Comparison of ENCODE assay signal across 15 cellular contexts in the genomic region with DNA sequence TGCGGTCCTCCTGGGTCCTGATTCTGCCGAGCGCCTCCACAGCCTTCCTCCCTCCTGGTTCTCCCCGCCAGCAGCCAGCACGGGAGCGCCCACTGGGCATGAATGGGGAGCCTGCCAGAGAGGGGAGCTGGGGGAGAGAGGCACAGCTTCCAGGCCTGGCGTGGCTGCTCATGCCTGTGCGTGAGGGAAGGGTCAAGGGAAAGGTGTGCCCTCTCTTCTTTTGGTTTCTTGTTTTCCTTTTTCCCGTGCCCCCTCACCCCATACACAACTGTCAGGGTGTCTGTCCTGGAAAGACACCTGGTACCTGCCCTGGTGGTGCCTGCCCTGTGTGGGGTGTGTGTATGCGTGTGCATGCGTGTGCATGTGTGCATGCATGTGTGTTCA. TPM values are rescaled to one million over a fixed set of nuclear protein-coding genes. Genes with fewer than 3 reads are reported as not detected.
DNase-seq lines count a peak whose midpoint lies in the region; ATAC-seq, FAIRE-seq and TF ChIP-seq lines count a peak whose summit lies in the region.
"Had no signal": no experiment of that assay in that cellular context is flagged by ENCODE, and none has a peak within 500 bp of the region (broad histone marks: within the 10 kb centered on the region; RNA-seq: fewer than 3 reads in every experiment).

No MANE protein-coding gene starts in this region.

- TF ChIP-seq POLR2A in GM12878 (IDR thresholded peaks at IDR 0.05; ENCODE audit: low read depth, low read length) (no peak), tibial nerve (IDR thresholded peaks at IDR 0.05) (no peak), adrenal gland (IDR thresholded peaks at IDR 0.05) (no peak)

- POLR2A ChIA-PET in GM12878 (lab: Charles Lee), result interaction anchor here (0.7 to 1.5 kb wide), 5 partner anchors 12 to 46 kb away, joined by 3 to 4 read pairs (median 3); no protein-coding TSS in a partner anchor

- H3K79me2 ChIP-seq in GM12878 (ENCODE audit: control insufficient read depth, insufficient read depth, low read length), result no peaks in the 10 kb centered on the region

- WGBS in GM12878 (ENCODE audit: insufficient coverage, insufficient replicate concordance, low lambda C conversion rate, missing lambda C conversion rate), result 22% methylated on average over 11 of the region's 11 CpGs
- WGBS in tibial nerve, 2 donors, result 43 to 58% methylated on average over 11 of the region's 11 CpGs
- 44 to 55% (median 48%) methylated on average over 4 to 11 of the region's 11 CpGs for WGBS in adrenal gland, 4 donors

- RAD21 ChIA-PET in GM12878 (lab: Charles Lee; ENCODE audit: unreplicated experiment), result interaction anchor here (0.7 to 9.9 kb wide), 22 partner anchors 8 to 517 kb away, joined by 3 to 144 read pairs (median 4); a partner anchor contains a TSS

- H3K4me1 ChIP-seq in BLaER1 treated with 17β-estradiol and CSF1 and Interleukin-3, amounts not matched to agents 10 nM and 100 nM, result peaks cover 19 to 33% (median 26%) of the 10 kb centered on the region in 10 experiments
- H3K4me1 ChIP-seq in HUES6 (ENCODE audit: control insufficient read depth, insufficient read depth, low read length) (peaks cover 16% of the 10 kb centered on the region), GM12878 (ENCODE audit: control insufficient read depth, insufficient read depth, low read length) (peaks cover 18% of the 10 kb centered on the region), neuron (ENCODE audit: insufficient read depth, low read length) (peaks cover 2% of the 10 kb centered on the region), tibial nerve (peaks cover 0 to 20% (median 16%) of the 10 kb centered on the region in 4 donors), adrenal gland (replicated peaks in 1 of 2) (peaks cover 3 to 9% of the 10 kb centered on the region in 2 donors)

- intact Hi-C loops in GM12878 (cut with micrococcal nuclease; ENCODE audit: unreplicated experiment) (loop anchor here (1.0 kb wide), 3 partner anchors 40 to 103 kb away; no protein-coding TSS in a partner anchor), adrenal gland (cut with DNase I) (loop anchor here (2.0 to 10.0 kb wide), 5 partner anchors 38 to 375 kb away; a partner anchor contains a TSS)

- SMC1A ChIA-PET in GM12878 (lab: Charles Lee; ENCODE audit: uncharacterized antibody, unreplicated experiment), result interaction anchor here (0.6 to 8.1 kb wide), 27 partner anchors 9 to 264 kb away, joined by 3 to 123 read pairs (median 4); no protein-coding TSS in a partner anchor

- no TSS peak for BruUV-seq in GM12878 (replicated peaks; lab: Mats Ljungman, UMichigan)

- H2AFZ ChIP-seq in GM12878 (ENCODE audit: control insufficient read depth, low read depth, low read length) (peak overlapping the region; percentile 89), neuron (ENCODE audit: low read depth, low read length) (peak overlapping the region; percentile 16)

- DNase-seq in GM12878 (ENCODE audit: low read depth, low spot score), result no peak
- no peak for DNase-seq in tibial nerve (ENCODE audit: low spot score in 2 of 2)
- DNase-seq in activated CD4-positive, alpha-beta T cell treated with anti-CD3 and anti-CD28 coated beads for 1 hour, result no peak
- no peak for DNase-seq in adrenal gland
- DNase-seq: NCI-H524 treated with DMSO at 0.1 percent for 48 hours had no signal

- in situ Hi-C loops in GM12878 (cut with MboI), result loop anchor here (5.0 kb wide), 2 partner anchors 38 to 103 kb away; no protein-coding TSS in a partner anchor

- no peak overlapping the region; a peak in 1 of 22 replicates for H3K27ac ChIP-seq in BLaER1 treated with 17β-estradiol and CSF1 and Interleukin-3, amounts not matched to agents 10 nM and 100 nM
- no peak overlapping the region for H3K27ac ChIP-seq in HUES6 (ENCODE audit: low read depth, low read length)
- H3K27ac ChIP-seq in GM12878 (ENCODE audit: control insufficient read depth, insufficient read depth), result no peak overlapping the region
- H3K27ac ChIP-seq in tibial nerve, result no peak overlapping the region
- no peak overlapping the region for H3K27ac ChIP-seq in adrenal gland

- TF ChIP-seq EP300 in GM12878 (IDR thresholded peaks at IDR 0.05; ENCODE audit: borderline replicate concordance in 1 of 2, control insufficient read depth in 1 of 2, low read depth in 2 of 2, low read length in 2 of 2) (no peak), tibial nerve (IDR thresholded peaks at IDR 0.05) (no peak)

- H3K4me3 ChIP-seq in BLaER1 treated with 17β-estradiol and CSF1 and Interleukin-3, amounts not matched to agents 10 nM and 100 nM, result no peak overlapping the region
- peak overlapping the region; percentile 45 for H3K4me3 ChIP-seq in HUES6 (ENCODE audit: low read depth, low read length)
- H3K4me3 ChIP-seq in GM12878, result no peak overlapping the region
- H3K4me3 ChIP-seq in neuron (ENCODE audit: low read length), result no peak overlapping the region
- H3K4me3 ChIP-seq in tibial nerve, result no peak overlapping the region
- H3K4me3 ChIP-seq in adrenal gland, result no peak overlapping the region

- H3K9me3 ChIP-seq in BLaER1 treated with 17β-estradiol and CSF1 and Interleukin-3, amounts not matched to agents 10 nM and 100 nM (replicated peaks in 1 of 11), result peaks cover 0 to 3% (median 0%) of the 10 kb centered on the region in 11 experiments; a peak in 2 of 22 replicates
- H3K9me3 ChIP-seq in HUES6 (ENCODE audit: control insufficient read depth, insufficient read depth, low read depth, low read length) (no peaks in the 10 kb centered on the region), GM12878 (replicated peaks; ENCODE audit: control insufficient read depth, insufficient read depth, low read length) (no peaks in the 10 kb centered on the region), neuron (ENCODE audit: low read length) (no peaks in the 10 kb centered on the region), tibial nerve (no peaks in the 10 kb centered on the region), adrenal gland (replicated peaks in 1 of 3) (no peaks in the 10 kb centered on the region)

- peak overlapping the region in 1 of 11 experiments; percentile 48; a peak in 2 of 22 replicates for H3K9ac ChIP-seq in BLaER1 treated with 17β-estradiol and CSF1 and Interleukin-3, amounts not matched to agents 10 nM and 100 nM
- H3K9ac ChIP-seq in HUES6 (ENCODE audit: low read length) (no peak overlapping the region), GM12878 (ENCODE audit: control insufficient read depth, insufficient read depth, low read length) (peak overlapping the region; percentile 14; the same call in 1 of the 2 replicates)

- H3K4me2 ChIP-seq in BLaER1 treated with 17β-estradiol and CSF1 and Interleukin-3, amounts not matched to agents 10 nM and 100 nM, result peak overlapping the region; percentile 63 to 90 (median 76)
- H3K4me2 ChIP-seq in GM12878 (ENCODE audit: control insufficient read depth, insufficient read depth), result peak overlapping the region; percentile 31

- TF ChIP-seq CTCF in GM12878 (IDR thresholded peaks at IDR 0.05 in 2 of 3, conservative IDR thresholded peaks at IDR 0.05 in 1 of 3; ENCODE audit: control insufficient read depth in 2 of 3, extremely low read depth in 1 of 3, insufficient read depth in 1 of 3, low read depth in 3 of 3, low read length in 3 of 3) (no peak), tibial nerve (IDR thresholded peaks at IDR 0.05) (no peak), adrenal gland (IDR thresholded peaks at IDR 0.05) (no peak)

- H4K20me1 ChIP-seq in BLaER1 treated with 17β-estradiol and CSF1 and Interleukin-3, amounts not matched to agents 10 nM and 100 nM, result no peaks in the 10 kb centered on the region
- H4K20me1 ChIP-seq in GM12878 (ENCODE audit: control insufficient read depth, insufficient read depth), result no peaks in the 10 kb centered on the region

- CTCF ChIA-PET in GM12878 (lab: Yijun Ruan, JAX), result interaction anchor here (0.7 to 13.0 kb wide), 31 partner anchors 9 to 517 kb away, joined by 3 to 307 read pairs (median 7); a partner anchor contains a TSS

- no peak for TF ChIP-seq RAD21 in GM12878 (IDR thresholded peaks at IDR 0.05; ENCODE audit: insufficient read depth, low read depth, low read length)

- FAIRE-seq in GM12878 (lab: Jason Lieb, UNC), result no peak
- FAIRE-seq: G401.6, H54, islet of Langerhans had no signal

- H3K27me3 ChIP-seq in BLaER1 treated with 17β-estradiol and CSF1 and Interleukin-3, amounts not matched to agents 10 nM and 100 nM, result 0 out of 22 replicates have a peak, but pooled peaks cover 0 to 4% (median 0%) of the 10 kb centered on the region in 11 experiments
- peaks cover 27% of the 10 kb centered on the region for H3K27me3 ChIP-seq in HUES6 (ENCODE audit: control insufficient read depth, insufficient read depth, low read length)
- H3K27me3 ChIP-seq in GM12878 (replicated peaks in 1 of 2; ENCODE audit: control insufficient read depth in 2 of 2, insufficient read depth in 2 of 2, low read length in 1 of 2), result no peaks in the 10 kb centered on the region
- no peaks in the 10 kb centered on the region for H3K27me3 ChIP-seq in neuron (ENCODE audit: insufficient read depth, low read length)
- no peaks in the 10 kb centered on the region for H3K27me3 ChIP-seq in tibial nerve
- H3K27me3 ChIP-seq in adrenal gland, result peaks cover 4% of the 10 kb centered on the region

- ATAC-seq in GM12878 (no peak), GM21576 (IDR thresholded peaks at IDR 0.05; ENCODE audit: unreplicated experiment) (no peak)

- no peaks in the 10 kb centered on the region for H3K36me3 ChIP-seq in BLaER1 treated with 17β-estradiol and CSF1 and Interleukin-3, amounts not matched to agents 10 nM and 100 nM
- H3K36me3 ChIP-seq in HUES6 (ENCODE audit: control insufficient read depth, insufficient read depth, low read length) (no peaks in the 10 kb centered on the region), GM12878 (ENCODE audit: control insufficient read depth in 2 of 2, insufficient read depth in 2 of 2, low read length in 1 of 2) (no peaks in the 10 kb centered on the region), neuron (ENCODE audit: insufficient read depth, low read length) (no peaks in the 10 kb centered on the region), tibial nerve (no peaks in the 10 kb centered on the region), adrenal gland (replicated peaks in 1 of 2) (no peaks in the 10 kb centered on the region)

RNA-seq across cellular contexts. Expression of a gene that starts 4.7 kb away (rescaled TPM):
- total RNA-seq in GM12878 (2013; cell fraction: nucleolus; rRNA removed), result 2.2 and 2.9 TPM in 2 replicates
- 0.85 and 0.98 TPM in 2 replicates for total RNA-seq in GM12878 (2014; rRNA removed)
- 0.09 and 0.31 TPM in 2 replicates for total RNA-seq in GM12878 (2014; rRNA removed; fragmentation: Illumina TruSeq; extraction: Trizol)
- total RNA-seq in GM12878 (2021), result 0.44 and 0.72 TPM in 2 replicates
- 0.16 TPM for polyA plus RNA-seq in GM12878 (2011; ENCODE audit: low read depth)
- polyA plus RNA-seq in GM12878 (2011; rRNA removed), result 4.4 and 6.3 TPM in 2 replicates
- polyA plus RNA-seq in GM12878 (2011; cell fraction: cytosol; rRNA removed), result 6.6 and 7.9 TPM in 2 replicates
- polyA plus RNA-seq in GM12878 (2011; cell fraction: nucleus; rRNA removed), result 7.3 and 12.0 TPM in 2 replicates
- 0.42 and 0.72 TPM in 2 replicates for polyA plus RNA-seq in GM12878 (2012)
- 0.10 TPM in 1 of 2 replicates, not detected in the other for polyA plus RNA-seq in GM12878 (2014; fragmentation: Illumina TruSeq; extraction: Trizol)
- under 1 TPM; 0.03 to 0.07 TPM for polyA plus RNA-seq in GM12878 (2014; fragmentation: Nextera tagmentation; extraction: Ambion mirVana)
- 0.39 and 0.51 TPM in 2 replicates for polyA plus RNA-seq in GM12878 (2014; rRNA removed)
- under 1 TPM; 0.55 to 0.79 TPM for polyA plus RNA-seq in GM12878 (2016; fragmentation: Nextera tagmentation; extraction: Ambion mirVana)
- 1.9 and 2.2 TPM in 2 replicates for polyA minus RNA-seq in GM12878 (2011; rRNA and poly(A)+ RNA removed)
- 0.52 and 1.2 TPM in 2 replicates for polyA minus RNA-seq in GM12878 (2011; cell fraction: cytosol; rRNA and poly(A)+ RNA removed)
- polyA minus RNA-seq in GM12878 (2011; cell fraction: nucleus; rRNA and poly(A)+ RNA removed), result 0.96 and 1.3 TPM in 2 replicates
- total RNA-seq in tibial nerve, result 1 to 10 TPM in 1 of 4 donors, not detected in 3; 1.5 TPM
- total RNA-seq in adrenal gland, result under 1 TPM in 1 of 8 donors, not detected in 7; 0.41 TPM
- under 1 TPM in 2 of 3 donors, not detected in 1; 0.03 to 0.24 TPM for polyA plus RNA-seq in adrenal gland
- total RNA-seq: bronchial epithelial cell, osteoblast, temporal lobe had no signal

RNA-seq across cellular contexts. Expression of a gene that starts 26.7 kb away (rescaled TPM):
- 85.2 and 91.3 TPM in 2 replicates for total RNA-seq in GM12878 (2013; cell fraction: nucleolus; rRNA removed)
- total RNA-seq in GM12878 (2014; rRNA removed) (46.2 and 46.8 TPM in 2 replicates), GM12878 (2014; rRNA removed; fragmentation: Illumina TruSeq; extraction: Trizol) (22.2 and 25.3 TPM in 2 replicates), GM12878 (2021) (82.7 and 87.9 TPM in 2 replicates), tibial nerve (10 to 100 TPM; 23.8 to 56.4 (median 40.3) TPM), adrenal gland (10 to 100 TPM in 6 of 8 donors, 1 to 10 TPM in 2; 9.0 to 25.4 (median 14.3) TPM)
- 16.0 TPM for polyA plus RNA-seq in GM12878 (2011; ENCODE audit: low read depth)
- polyA plus RNA-seq in GM12878 (2011; rRNA removed) (13.3 and 28.5 TPM in 2 replicates), GM12878 (2014; fragmentation: Illumina TruSeq; extraction: Trizol) (3.1 and 18.1 TPM in 2 replicates), GM12878 (2014; fragmentation: Nextera tagmentation; extraction: Ambion mirVana) (1 to 10 TPM in 1 of 2 experiments, under 1 TPM in 1; 0.76 to 3.8 TPM), GM12878 (2014; rRNA removed) (79.3 and 83.3 TPM in 2 replicates), GM12878 (2016; fragmentation: Nextera tagmentation; extraction: Ambion mirVana) (10 to 100 TPM; 76.2 to 87.1 TPM), adrenal gland (10 to 100 TPM in 2 of 3 donors, 1 to 10 TPM in 1; 1.3 to 39.6 (median 26.1) TPM)
- polyA plus RNA-seq in GM12878 (2011; cell fraction: cytosol; rRNA removed), result 39.3 and 54.4 TPM in 2 replicates
- polyA plus RNA-seq in GM12878 (2011; cell fraction: nucleus; rRNA removed), result 160 and 161 TPM in 2 replicates
- polyA plus RNA-seq in GM12878 (2012), result 47.3 and 50.2 TPM in 2 replicates
- 12.7 and 34.9 TPM in 2 replicates for polyA minus RNA-seq in GM12878 (2011; rRNA and poly(A)+ RNA removed)
- polyA minus RNA-seq in GM12878 (2011; cell fraction: cytosol; rRNA and poly(A)+ RNA removed), result 26.1 and 28.5 TPM in 2 replicates
- polyA minus RNA-seq in GM12878 (2011; cell fraction: nucleus; rRNA and poly(A)+ RNA removed), result 22.6 and 34.3 TPM in 2 replicates
